In the genomic region with DNA sequence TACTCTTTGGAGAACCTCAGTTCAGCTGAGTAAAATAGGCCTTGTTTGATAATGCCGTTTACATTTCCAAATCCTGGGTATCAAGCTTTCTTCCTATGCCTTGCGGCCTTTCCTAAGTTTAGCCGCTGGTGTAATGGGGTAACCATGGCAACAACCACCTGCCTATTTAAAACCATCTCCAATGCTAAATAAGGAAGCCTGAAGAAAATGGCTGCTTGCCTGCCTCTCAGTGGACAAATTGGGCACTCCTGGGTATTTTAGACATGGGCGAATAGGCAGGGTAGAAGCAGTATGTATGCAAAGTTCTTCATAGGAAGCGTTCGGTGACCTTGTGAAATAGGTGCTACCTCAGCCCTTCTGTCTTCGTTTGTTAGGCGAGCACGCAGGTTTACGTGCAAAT, we compare ENCODE assay signal across 10 cellular contexts.
A peak's percentile ranks its signal among the peaks of the same experiment; 100 is the strongest.
DNase-seq lines count a peak whose midpoint lies in the region; ATAC-seq and TF ChIP-seq lines count a peak whose summit lies in the region.
"Had no signal": no experiment of that assay in that cellular context is flagged by ENCODE, and none has a peak within 500 bp of the region (broad histone marks: within the 10 kb centered on the region; RNA-seq: fewer than 3 reads in every experiment).

No MANE protein-coding gene starts in this region.

- H3K27ac ChIP-seq in BLaER1, result no peak overlapping the region
- no peak overlapping the region for H3K27ac ChIP-seq in Karpas-422 (ENCODE audit: low read length)
- peak overlapping the region; percentile 36 for H3K27ac ChIP-seq in left ventricle myocardium inferior (replicated peaks)

- H3K79me2 ChIP-seq in Karpas-422 (ENCODE audit: low read length), result no peaks in the 10 kb centered on the region

- no peak for ATAC-seq in GM19351 (IDR thresholded peaks at IDR 0.05; ENCODE audit: unreplicated experiment)
- ATAC-seq in HG02588 (IDR thresholded peaks at IDR 0.05; ENCODE audit: unreplicated experiment), result no peak
- no peak for ATAC-seq in HG02970 (IDR thresholded peaks at IDR 0.05; ENCODE audit: low FRiP score, unreplicated experiment)

- DNase-seq in Karpas-422 (peak; percentile 66), SW480 (ENCODE audit: low spot score) (peak; percentile 45), left ventricle myocardium inferior (no peak)
- no peak for DNase-seq in activated CD4-positive, CD25-positive, alpha-beta regulatory T cell (lab: John Stamatoyannopoulos, UW)
- DNase-seq: activated CD4-positive, alpha-beta memory T cell treated with anti-CD3 and anti-CD28 coated beads for 36 hours; cortex of kidney had no signal

- H3K9me2 ChIP-seq in Karpas-422 (replicated peaks; ENCODE audit: insufficient read depth, low read length), result no peaks in the 10 kb centered on the region

- intact Hi-C loops in left ventricle myocardium inferior (cut with micrococcal nuclease), result no loop called here

- H3K4me2 ChIP-seq in BLaER1 (peak overlapping the region; percentile 82), Karpas-422 (ENCODE audit: low read depth, low read length, poor library complexity, severe bottlenecking) (no peak overlapping the region)

- TF ChIP-seq CTCF in left ventricle myocardium inferior (IDR thresholded peaks at IDR 0.05; ENCODE audit: borderline replicate concordance), result peak; percentile 37

- no peaks in the 10 kb centered on the region for H3K27me3 ChIP-seq in BLaER1
- no peaks in the 10 kb centered on the region for H3K27me3 ChIP-seq in Karpas-422 (ENCODE audit: low read length)
- H3K27me3 ChIP-seq in left ventricle myocardium inferior (ENCODE audit: low read depth), result no peaks in the 10 kb centered on the region

- H3K4me3 ChIP-seq in BLaER1 (no peak overlapping the region), Karpas-422 (ENCODE audit: low read length) (no peak overlapping the region), left ventricle myocardium inferior (no peak overlapping the region)

- H3K4me1 ChIP-seq in BLaER1 (peaks cover 54% of the 10 kb centered on the region), Karpas-422 (ENCODE audit: low read length) (peaks cover 59% of the 10 kb centered on the region), left ventricle myocardium inferior (peaks cover 66% of the 10 kb centered on the region)

- H3K9me3 ChIP-seq in BLaER1, result no peaks in the 10 kb centered on the region
- no peaks in the 10 kb centered on the region for H3K9me3 ChIP-seq in Karpas-422 (ENCODE audit: low read length)
- no peaks in the 10 kb centered on the region for H3K9me3 ChIP-seq in left ventricle myocardium inferior (replicated peaks)

- H2AFZ ChIP-seq in Karpas-422 (ENCODE audit: low read length), result no peak overlapping the region

- no peak overlapping the region for H3K9ac ChIP-seq in BLaER1
- H3K9ac ChIP-seq in Karpas-422 (ENCODE audit: low read length), result no peak overlapping the region

- H3K36me3 ChIP-seq in BLaER1 (no peaks in the 10 kb centered on the region), Karpas-422 (ENCODE audit: insufficient read depth, low read length) (no peaks in the 10 kb centered on the region), left ventricle myocardium inferior (no peaks in the 10 kb centered on the region)

- H4K20me1 ChIP-seq in BLaER1 (no peaks in the 10 kb centered on the region), Karpas-422 (ENCODE audit: insufficient read depth, low read depth, low read length) (no peaks in the 10 kb centered on the region)

Comparison
In these comparisons a context has a peak if more than half of its experiments do, and no peak if none do; other contexts are left out.
1. DNase-seq: peak in Karpas-422 (single experiment) and SW480 (single experiment); none in left ventricle myocardium inferior (single experiment) and activated CD4-positive, CD25-positive, alpha-beta regulatory T cell (0 of 4).